ENCODE assay signal across 1 cellular context in genomic region chr1:26132128-26132824, GRCh38.
TF ChIP-seq lines count a peak whose summit lies in the region.

No MANE protein-coding gene starts in this region.

TF ChIP-seq in GM23338, 12 proteins besides CTCF, POLR2A, EP300 and RAD21 (continued from another document):
- no peak for TF ChIP-seq REST (IDR thresholded peaks at IDR 0.05; ENCODE audit: unreplicated experiment)
- no peak for TF ChIP-seq NANOG (IDR thresholded peaks at IDR 0.05; ENCODE audit: borderline replicate concordance)
- no peak for TF ChIP-seq EZH2 (IDR thresholded peaks at IDR 0.05; ENCODE audit: low read depth, unreplicated experiment)
- TF ChIP-seq STAT1 (IDR thresholded peaks at IDR 0.05; ENCODE audit: unreplicated experiment), result no peak
- TF ChIP-seq, protein P1, sequence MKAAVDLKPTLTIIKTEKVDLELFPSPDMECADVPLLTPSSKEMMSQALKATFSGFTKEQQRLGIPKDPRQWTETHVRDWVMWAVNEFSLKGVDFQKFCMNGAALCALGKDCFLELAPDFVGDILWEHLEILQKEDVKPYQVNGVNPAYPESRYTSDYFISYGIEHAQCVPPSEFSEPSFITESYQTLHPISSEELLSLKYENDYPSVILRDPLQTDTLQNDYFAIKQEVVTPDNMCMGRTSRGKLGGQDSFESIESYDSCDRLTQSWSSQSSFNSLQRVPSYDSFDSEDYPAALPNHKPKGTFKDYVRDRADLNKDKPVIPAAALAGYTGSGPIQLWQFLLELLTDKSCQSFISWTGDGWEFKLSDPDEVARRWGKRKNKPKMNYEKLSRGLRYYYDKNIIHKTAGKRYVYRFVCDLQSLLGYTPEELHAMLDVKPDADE (IDR thresholded peaks at IDR 0.05), result no peak
